Comparison of ENCODE assay signal across 19 cellular contexts in the genomic region with DNA sequence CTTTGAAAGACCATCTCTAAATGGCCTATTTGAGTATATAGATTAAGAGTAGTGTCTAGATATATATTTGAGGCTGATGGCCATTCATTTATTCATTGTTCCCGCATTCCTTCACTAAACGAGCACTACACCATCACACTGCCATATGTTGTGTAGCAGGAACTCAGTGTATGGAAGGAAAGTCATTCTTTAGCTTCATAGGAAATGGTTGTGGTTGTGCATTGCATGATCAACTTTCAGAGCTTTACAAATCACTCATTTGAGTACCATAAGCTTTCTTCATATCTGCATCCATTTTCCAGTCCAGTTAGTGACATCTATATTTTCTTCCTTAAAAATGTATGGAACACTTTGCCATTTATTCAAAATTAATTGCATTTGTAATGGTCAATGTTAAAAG.
"Had no signal": no experiment of that assay in that cellular context is flagged by ENCODE, and none has a peak within 500 bp of the region (broad histone marks: within the 10 kb centered on the region; RNA-seq: fewer than 3 reads in every experiment).

No MANE protein-coding gene starts in this region.

- DNase-seq: activated CD4-positive, alpha-beta T cell treated with anti-CD3 and anti-CD28 coated beads, Interleukin-2, amount 50 U/mL, for 1 hour; activated naive CD4-positive, alpha-beta T cell treated with Interleukin-2 at 50 U/mL for 16 hours; activated T-cell treated with anti-CD3 and anti-CD28 coated beads for 4 hours; aorta; brain microvascular endothelial cell; central memory CD4-positive, alpha-beta T cell; dorsolateral prefrontal cortex; left ventricle myocardium superior; mesenchymal stem cell; naive thymus-derived CD4-positive, alpha-beta T cell; pancreas; sigmoid colon; stimulated activated CD4-positive, alpha-beta T cell treated with anti-CD3 and anti-CD28 coated beads, Interleukin-4, amount 100 ng/mL, for 24 hours; stimulated activated naive CD4-positive, alpha-beta T cell; substantia nigra; T1000; uterus had no signal

- H3K36me3 ChIP-seq: brain microvascular endothelial cell, pancreas, sigmoid colon, uterus had no signal

- H3K27me3 ChIP-seq: brain microvascular endothelial cell, dorsolateral prefrontal cortex, pancreas, sigmoid colon, tibial nerve, uterus had no signal

- H3K9me3 Mint-ChIP-seq: activated T-helper 2 cell treated with anti-CD3 and anti-CD28 coated beads, Interferon-gamma antibody, Interleukin-2, Interleukin-4, amounts not matched to agents 10 μg/mL and 5 μg/mL and 100 μg/mL, durations not matched to agents 14 hours and 24 hours and 36 hours; naive thymus-derived CD4-positive, alpha-beta T cell had no signal

- ATAC-seq: left ventricle myocardium superior; naive thymus-derived CD4-positive, alpha-beta T cell had no signal

- H3K9me3 ChIP-seq: pancreas, sigmoid colon, tibial nerve, uterus had no signal

- H3K4me3 ChIP-seq: dorsolateral prefrontal cortex, pancreas, sigmoid colon, tibial nerve, uterus had no signal

- H3K27me3 Mint-ChIP-seq: naive thymus-derived CD4-positive, alpha-beta T cell had no signal

- H3K27ac Mint-ChIP-seq: activated T-helper 2 cell treated with anti-CD3 and anti-CD28 coated beads, Interferon-gamma antibody, Interleukin-2, Interleukin-4, amounts not matched to agents 10 μg/mL and 5 μg/mL and 100 μg/mL, durations not matched to agents 14 hours and 24 hours and 36 hours had no signal

- H3K27ac ChIP-seq: brain microvascular endothelial cell, dorsolateral prefrontal cortex, sigmoid colon, tibial nerve, uterus had no signal
